In genomic region chr11:128891912-128892398, GRCh38 we compare ENCODE assay signal across 15 cellular contexts. TPM values are rescaled to one million over a fixed set of nuclear protein-coding genes. Genes with fewer than 3 reads are reported as not detected.
DNase-seq lines count a peak whose midpoint lies in the region; ATAC-seq and TF ChIP-seq lines count a peak whose summit lies in the region.
"Had no signal": no experiment of that assay in that cellular context is flagged by ENCODE, and none has a peak within 500 bp of the region (broad histone marks: within the 10 kb centered on the region; RNA-seq: fewer than 3 reads in every experiment).

No MANE protein-coding gene starts in this region.

- H3K4me3 ChIP-seq in upper lobe of right lung = peak overlapping the region; percentile 55

- intact Hi-C loops in natural killer cell (cut with micrococcal nuclease) = no loop called here
- intact Hi-C loops in upper lobe of right lung (cut with DNase I) = no loop called here

- H3K36me3 ChIP-seq in upper lobe of right lung = no peaks in the 10 kb centered on the region

- ATAC-seq in natural killer cell = no peak
- ATAC-seq in natural killer cell treated with Interleukin-12 subunit alpha and Interleukin-12 subunit beta and Interleukin-15 and Interleukin-18, amount 100 ng/mL, for 72 hours = no peak
- ATAC-seq in naive thymus-derived CD8-positive, alpha-beta T cell = no peak
- peak; percentile 34 for ATAC-seq in upper lobe of right lung

- H3K27ac ChIP-seq in epithelial cell of prostate (peak overlapping the region; percentile 56), upper lobe of right lung (peak overlapping the region; percentile 58)

- no peak for TF ChIP-seq CTCF in natural killer cell (IDR thresholded peaks at IDR 0.05)
- TF ChIP-seq CTCF in upper lobe of right lung (IDR thresholded peaks at IDR 0.05) = no peak
- no peak for TF ChIP-seq CTCF in GM13976 (IDR thresholded peaks at IDR 0.05; ENCODE audit: borderline replicate concordance, control extremely low read depth, extremely low read depth, insufficient read depth, missing control alignments)

- H3K27ac Mint-ChIP-seq in natural killer cell = no peak overlapping the region
- H3K27ac Mint-ChIP-seq in natural killer cell treated with Interleukin-12 subunit alpha and Interleukin-12 subunit beta and Interleukin-15 and Interleukin-18, amount 100 ng/mL, for 72 hours = no peak overlapping the region
- H3K27ac Mint-ChIP-seq in naive thymus-derived CD8-positive, alpha-beta T cell = peak overlapping the region in 1 of 10 donors; percentile 64
- H3K27ac Mint-ChIP-seq: activated CD4-positive, alpha-beta memory T cell treated with anti-CD3 and anti-CD28 coated beads for 36 hours; activated naive CD4-positive, alpha-beta T cell treated with anti-CD3 and anti-CD28 coated beads, Interleukin-2, amount 50 U/mL, for 72 hours; stimulated activated naive CD8-positive, alpha-beta T cell treated with anti-CD3 and anti-CD28 coated beads, Interleukin-15, Interleukin-2, amounts not matched to agents 100 ng/mL and 50 ng/mL, for 24 hours had no signal

- POLR2A ChIA-PET in naive thymus-derived CD8-positive, alpha-beta T cell (lab: Charles Lee) = interaction anchor here (0.7 kb wide), 2 partner anchors 11 kb away, joined by 4 read pairs; no protein-coding TSS in a partner anchor

- H3K27me3 Mint-ChIP-seq in natural killer cell (ENCODE audit: low read depth in 2 of 2) = peaks cover 52 to 59% of the 10 kb centered on the region in 2 donors
- peaks cover 36 to 47% of the 10 kb centered on the region in 2 donors for H3K27me3 Mint-ChIP-seq in natural killer cell treated with Interleukin-12 subunit alpha and Interleukin-12 subunit beta and Interleukin-15 and Interleukin-18, amount 100 ng/mL, for 72 hours
- peaks cover 27 to 72% (median 63%) of the 10 kb centered on the region in 5 donors for H3K27me3 Mint-ChIP-seq in naive thymus-derived CD8-positive, alpha-beta T cell

- H3K9me3 Mint-ChIP-seq in natural killer cell = no peaks in the 10 kb centered on the region
- no peaks in the 10 kb centered on the region for H3K9me3 Mint-ChIP-seq in natural killer cell treated with Interleukin-12 subunit alpha and Interleukin-12 subunit beta and Interleukin-15 and Interleukin-18, amount 100 ng/mL, for 72 hours
- H3K9me3 Mint-ChIP-seq in naive thymus-derived CD8-positive, alpha-beta T cell = no peaks in the 10 kb centered on the region
- H3K9me3 Mint-ChIP-seq: activated CD4-positive, alpha-beta memory T cell treated with anti-CD3 and anti-CD28 coated beads for 36 hours; activated naive CD4-positive, alpha-beta T cell treated with anti-CD3 and anti-CD28 coated beads, Interleukin-2, amount 50 U/mL, for 72 hours; stimulated activated naive CD8-positive, alpha-beta T cell treated with anti-CD3 and anti-CD28 coated beads, Interleukin-15, Interleukin-2, amounts not matched to agents 100 ng/mL and 50 ng/mL, for 24 hours had no signal

- no peaks in the 10 kb centered on the region for H3K36me3 Mint-ChIP-seq in natural killer cell
- no peaks in the 10 kb centered on the region for H3K36me3 Mint-ChIP-seq in natural killer cell treated with Interleukin-12 subunit alpha and Interleukin-12 subunit beta and Interleukin-15 and Interleukin-18, amount 100 ng/mL, for 72 hours
- H3K36me3 Mint-ChIP-seq in naive thymus-derived CD8-positive, alpha-beta T cell = peaks cover 0 to 2% (median 0%) of the 10 kb centered on the region in 3 donors
- H3K36me3 Mint-ChIP-seq: activated CD4-positive, alpha-beta memory T cell treated with anti-CD3 and anti-CD28 coated beads for 36 hours; activated naive CD4-positive, alpha-beta T cell treated with anti-CD3 and anti-CD28 coated beads, Interleukin-2, amount 50 U/mL, for 72 hours had no signal

- H3K4me3 Mint-ChIP-seq in natural killer cell = peak overlapping the region; percentile 40
- no peak overlapping the region for H3K4me3 Mint-ChIP-seq in natural killer cell treated with Interleukin-12 subunit alpha and Interleukin-12 subunit beta and Interleukin-15 and Interleukin-18, amount 100 ng/mL, for 72 hours
- H3K4me3 Mint-ChIP-seq in naive thymus-derived CD8-positive, alpha-beta T cell = peak overlapping the region in 8 of 10 donors; percentile 27 to 86 (median 62)
- H3K4me3 Mint-ChIP-seq: activated CD4-positive, alpha-beta memory T cell treated with anti-CD3 and anti-CD28 coated beads for 36 hours had no signal

- H3K9me3 ChIP-seq in upper lobe of right lung = no peaks in the 10 kb centered on the region

- no peak for DNase-seq in natural killer cell
- no peak for DNase-seq in natural killer cell treated with Interleukin-12 subunit alpha and Interleukin-12 subunit beta and Interleukin-15 and Interleukin-18, amount 100 ng/mL, for 72 hours (ENCODE audit: low spot score)
- DNase-seq in epithelial cell of prostate (ENCODE audit: low read depth, low spot score) = no peak
- no peak for DNase-seq in naive thymus-derived CD8-positive, alpha-beta T cell
- no peak for DNase-seq in upper lobe of right lung
- DNase-seq in C1 segment of cervical spinal cord (lab: John Stamatoyannopoulos, UW) = no peak
- no peak for DNase-seq in GM13976 (ENCODE audit: low spot score)
- no peak for DNase-seq in activated CD8-positive, alpha-beta memory T cell treated with anti-CD3 and anti-CD28 coated beads, Interleukin-2, amount 50 U/mL, for 4 hours
- DNase-seq: activated CD4-positive, alpha-beta memory T cell treated with anti-CD3 and anti-CD28 coated beads for 36 hours; effector memory CD4-positive, alpha-beta T cell; IMR-90; NCI-H187 treated with DMSO at 0.1 percent for 48 hours had no signal

- H3K4me1 Mint-ChIP-seq in natural killer cell = peaks cover 8 to 19% of the 10 kb centered on the region in 2 donors
- H3K4me1 Mint-ChIP-seq in natural killer cell treated with Interleukin-12 subunit alpha and Interleukin-12 subunit beta and Interleukin-15 and Interleukin-18, amount 100 ng/mL, for 72 hours (ENCODE audit: low read depth in 2 of 2) = peaks cover 9 to 12% of the 10 kb centered on the region in 2 donors
- H3K4me1 Mint-ChIP-seq in naive thymus-derived CD8-positive, alpha-beta T cell = peaks cover 0 to 19% (median 10%) of the 10 kb centered on the region in 4 donors

- peaks cover 14% of the 10 kb centered on the region for H3K27me3 ChIP-seq in upper lobe of right lung

- peaks cover 33% of the 10 kb centered on the region for H3K4me1 ChIP-seq in upper lobe of right lung

- in situ Hi-C loops in GM13976 (cut with MboI; ENCODE audit: low sequenced_read_pairs, unreplicated experiment) = loop anchor here (25.0 kb wide), 1 partner anchor 445 kb away; no protein-coding TSS in a partner anchor

RNA-seq across cellular contexts. Expression of gene KCNJ5, which starts 0.8 kb away (rescaled TPM):
- total RNA-seq in natural killer cell (under 1 TPM; 0.09 to 0.18 (median 0.15) TPM), upper lobe of right lung (8.5 TPM)
- total RNA-seq in natural killer cell treated with Interleukin-12 subunit alpha and Interleukin-12 subunit beta and Interleukin-15 and Interleukin-18, amount 100 ng/mL, for 72 hours = not detected
- total RNA-seq in naive thymus-derived CD8-positive, alpha-beta T cell = not detected
- not detected for polyA plus RNA-seq in naive thymus-derived CD8-positive, alpha-beta T cell
- total RNA-seq: activated CD4-positive, alpha-beta memory T cell treated with anti-CD3 and anti-CD28 coated beads for 36 hours; activated naive CD4-positive, alpha-beta T cell treated with anti-CD3 and anti-CD28 coated beads, Interleukin-2, amount 50 U/mL, for 72 hours; myocyte had no signal

RNA-seq across cellular contexts. Expression of gene KCNJ1, which starts 24.9 kb away (rescaled TPM):
- total RNA-seq in natural killer cell (not detected), upper lobe of right lung (0.23 TPM)
- not detected for total RNA-seq in natural killer cell treated with Interleukin-12 subunit alpha and Interleukin-12 subunit beta and Interleukin-15 and Interleukin-18, amount 100 ng/mL, for 72 hours
- total RNA-seq in naive thymus-derived CD8-positive, alpha-beta T cell = not detected
- not detected for polyA plus RNA-seq in naive thymus-derived CD8-positive, alpha-beta T cell
- total RNA-seq: activated CD4-positive, alpha-beta memory T cell treated with anti-CD3 and anti-CD28 coated beads for 36 hours; activated naive CD4-positive, alpha-beta T cell treated with anti-CD3 and anti-CD28 coated beads, Interleukin-2, amount 50 U/mL, for 72 hours; IMR-90 had no signal
- polyA plus RNA-seq: IMR-90 had no signal

RNA-seq across cellular contexts. Expression of gene TP53AIP1, which starts 50.7 kb away (rescaled TPM):
- total RNA-seq in natural killer cell = not detected
- total RNA-seq in natural killer cell treated with Interleukin-12 subunit alpha and Interleukin-12 subunit beta and Interleukin-15 and Interleukin-18, amount 100 ng/mL, for 72 hours = not detected
- not detected for total RNA-seq in naive thymus-derived CD8-positive, alpha-beta T cell
- not detected for polyA plus RNA-seq in naive thymus-derived CD8-positive, alpha-beta T cell
- not detected for total RNA-seq in upper lobe of right lung
- total RNA-seq: activated CD4-positive, alpha-beta memory T cell treated with anti-CD3 and anti-CD28 coated beads for 36 hours; activated naive CD4-positive, alpha-beta T cell treated with anti-CD3 and anti-CD28 coated beads, Interleukin-2, amount 50 U/mL, for 72 hours; IMR-90 had no signal
- polyA plus RNA-seq: IMR-90 had no signal
